1 cellular context compared by ENCODE assay signal in the genomic region with DNA sequence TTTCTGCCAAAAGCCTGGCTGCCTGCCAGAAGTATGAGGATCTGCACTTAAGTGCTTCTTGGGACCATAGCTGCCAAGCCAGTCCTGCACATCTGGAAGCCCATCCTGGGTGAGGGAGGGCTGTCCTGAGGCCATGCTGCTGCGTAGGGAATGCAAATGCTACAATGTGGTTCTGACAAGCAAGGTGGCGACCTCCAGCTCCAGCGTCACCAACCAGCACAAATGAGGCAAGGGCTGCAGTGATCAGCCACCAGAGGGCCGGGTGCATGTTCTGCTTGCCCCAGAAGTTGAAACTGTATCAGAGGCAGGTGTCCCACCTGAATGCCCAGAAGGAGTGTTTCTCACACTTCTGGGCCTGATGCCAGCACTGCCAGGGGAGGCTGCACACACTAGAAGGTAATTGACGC.
TF ChIP-seq lines count a peak whose summit lies in the region.

No MANE protein-coding gene starts in this region.

TF ChIP-seq in IMR-90, 13 proteins besides CTCF, POLR2A, EP300 and RAD21 (continued from another document):
- no peak for TF ChIP-seq MAZ (IDR thresholded peaks at IDR 0.05; ENCODE audit: borderline replicate concordance, low read depth, low read length)
- TF ChIP-seq, protein P1, sequence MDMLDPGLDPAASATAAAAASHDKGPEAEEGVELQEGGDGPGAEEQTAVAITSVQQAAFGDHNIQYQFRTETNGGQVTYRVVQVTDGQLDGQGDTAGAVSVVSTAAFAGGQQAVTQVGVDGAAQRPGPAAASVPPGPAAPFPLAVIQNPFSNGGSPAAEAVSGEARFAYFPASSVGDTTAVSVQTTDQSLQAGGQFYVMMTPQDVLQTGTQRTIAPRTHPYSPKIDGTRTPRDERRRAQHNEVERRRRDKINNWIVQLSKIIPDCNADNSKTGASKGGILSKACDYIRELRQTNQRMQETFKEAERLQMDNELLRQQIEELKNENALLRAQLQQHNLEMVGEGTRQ (IDR thresholded peaks at IDR 0.05; ENCODE audit: low read depth, low read length) = no peak
